20 cellular contexts compared by ENCODE assay signal in genomic region chr12:16119618-16120017, GRCh38.
"Had no signal": no experiment of that assay in that cellular context is flagged by ENCODE, and none has a peak within 500 bp of the region (broad histone marks: within the 10 kb centered on the region; RNA-seq: fewer than 3 reads in every experiment).

No MANE protein-coding gene starts in this region.

- H3K36me3 Mint-ChIP-seq: activated naive CD8-positive, alpha-beta T cell; naive thymus-derived CD4-positive, alpha-beta T cell had no signal

- H3K4me1 ChIP-seq: foreskin keratinocyte, psoas muscle, stomach had no signal

- H3K9me3 Mint-ChIP-seq: activated T-helper 1 cell treated with anti-CD3 and anti-CD28 coated beads, Interleukin-12 subunit alpha, Interleukin-12 subunit beta, Interleukin-2, Interleukin-4 antibody, amounts not matched to agents 30 ng/mL and 10 ng/mL and 1 ng/mL, durations not matched to agents 14 hours and 24 hours and 36 hours had no signal

- DNase-seq: activated CD4-positive, alpha-beta T cell treated with anti-CD3 and anti-CD28 coated beads, Interleukin-2, amount 50 U/mL, for 4 hours; activated gamma-delta T cell treated with Interleukin-2 at 50 U/mL for 16 hours; dermis blood vessel endothelial cell; effector memory CD8-positive, alpha-beta T cell; glutamatergic neuron; naive thymus-derived CD4-positive, alpha-beta T cell; psoas muscle; right cardiac atrium; stimulated activated CD4-positive, alpha-beta T cell treated with anti-CD3 and anti-CD28 coated beads, Interleukin-15, amount 100 ng/mL, for 24 hours; stimulated activated CD4-positive, alpha-beta T cell treated with anti-CD3 and anti-CD28 coated beads, Interleukin-2, amount 100 ng/mL, for 48 hours; stomach; T-helper 17 cell; trophoblast cell; WERI-Rb-1 had no signal

- H3K27me3 Mint-ChIP-seq: effector memory CD8-positive, alpha-beta T cell had no signal

- ATAC-seq: effector memory CD8-positive, alpha-beta T cell; left lobe of liver; naive thymus-derived CD4-positive, alpha-beta T cell; psoas muscle; right cardiac atrium; T-helper 17 cell had no signal

- H3K4me3 Mint-ChIP-seq: activated naive CD8-positive, alpha-beta T cell; activated T-helper 1 cell treated with anti-CD3 and anti-CD28 coated beads, Interleukin-12 subunit alpha, Interleukin-12 subunit beta, Interleukin-2, Interleukin-4 antibody, amounts not matched to agents 30 ng/mL and 10 ng/mL and 1 ng/mL, durations not matched to agents 14 hours and 24 hours and 36 hours; effector memory CD8-positive, alpha-beta T cell; naive thymus-derived CD4-positive, alpha-beta T cell; T-helper 17 cell had no signal

- H3K4me3 ChIP-seq: cardiac muscle cell, psoas muscle, skin epidermis, stomach had no signal

- H3K27ac ChIP-seq: cardiac muscle cell, foreskin keratinocyte, psoas muscle, skin epidermis, stomach, WERI-Rb-1 had no signal

- H3K4me1 Mint-ChIP-seq: naive thymus-derived CD4-positive, alpha-beta T cell; T-helper 17 cell had no signal

- H3K27me3 ChIP-seq: cardiac muscle cell, foreskin keratinocyte, stomach had no signal

- H3K36me3 ChIP-seq: cardiac muscle cell, stomach, WERI-Rb-1 had no signal

- H3K27ac Mint-ChIP-seq: activated naive CD8-positive, alpha-beta T cell; activated T-helper 1 cell treated with anti-CD3 and anti-CD28 coated beads, Interleukin-12 subunit alpha, Interleukin-12 subunit beta, Interleukin-2, Interleukin-4 antibody, amounts not matched to agents 30 ng/mL and 10 ng/mL and 1 ng/mL, durations not matched to agents 14 hours and 24 hours and 36 hours; effector memory CD8-positive, alpha-beta T cell; naive thymus-derived CD4-positive, alpha-beta T cell; T-helper 17 cell had no signal

- H3K9me3 ChIP-seq: psoas muscle, stomach had no signal
